ENCODE assay signal across 2 cellular contexts in genomic region chr7:148609045-148609725, GRCh38.
TF ChIP-seq lines count a peak whose summit lies in the region.

No MANE protein-coding gene starts in this region.

TF ChIP-seq in SK-N-SH, 30 proteins besides CTCF, POLR2A, EP300 and RAD21 (continues in another document):
- TF ChIP-seq FOXJ3 (CRISPR knock-in tag; IDR thresholded peaks at IDR 0.05), result no peak
- TF ChIP-seq, protein P1, sequence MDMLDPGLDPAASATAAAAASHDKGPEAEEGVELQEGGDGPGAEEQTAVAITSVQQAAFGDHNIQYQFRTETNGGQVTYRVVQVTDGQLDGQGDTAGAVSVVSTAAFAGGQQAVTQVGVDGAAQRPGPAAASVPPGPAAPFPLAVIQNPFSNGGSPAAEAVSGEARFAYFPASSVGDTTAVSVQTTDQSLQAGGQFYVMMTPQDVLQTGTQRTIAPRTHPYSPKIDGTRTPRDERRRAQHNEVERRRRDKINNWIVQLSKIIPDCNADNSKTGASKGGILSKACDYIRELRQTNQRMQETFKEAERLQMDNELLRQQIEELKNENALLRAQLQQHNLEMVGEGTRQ (IDR thresholded peaks at IDR 0.05; ENCODE audit: borderline replicate concordance, low read depth, low read length), result no peak
- TF ChIP-seq USF1 (IDR thresholded peaks at IDR 0.05; ENCODE audit: borderline replicate concordance, low read depth), result no peak
- peak; percentile 85 for TF ChIP-seq TEAD4 (IDR thresholded peaks at IDR 0.05; ENCODE audit: borderline replicate concordance, insufficient read depth)
- TF ChIP-seq SMC3 (IDR thresholded peaks at IDR 0.05; ENCODE audit: low read depth, low read length), result no peak
- TF ChIP-seq NFIC (IDR thresholded peaks at IDR 0.05; ENCODE audit: borderline replicate concordance), result peak; percentile 88
- no peak for TF ChIP-seq YY1 (IDR thresholded peaks at IDR 0.05; ENCODE audit: low read depth)
- no peak for TF ChIP-seq GABPA (IDR thresholded peaks at IDR 0.05; ENCODE audit: low read depth)
- TF ChIP-seq NRF1 (IDR thresholded peaks at IDR 0.05; ENCODE audit: low read depth, low read length), result no peak
- peak; percentile 86 for TF ChIP-seq POLR2AphosphoS5 (IDR thresholded peaks at IDR 0.05; ENCODE audit: low read depth, low read length)
- TF ChIP-seq, protein P2, sequence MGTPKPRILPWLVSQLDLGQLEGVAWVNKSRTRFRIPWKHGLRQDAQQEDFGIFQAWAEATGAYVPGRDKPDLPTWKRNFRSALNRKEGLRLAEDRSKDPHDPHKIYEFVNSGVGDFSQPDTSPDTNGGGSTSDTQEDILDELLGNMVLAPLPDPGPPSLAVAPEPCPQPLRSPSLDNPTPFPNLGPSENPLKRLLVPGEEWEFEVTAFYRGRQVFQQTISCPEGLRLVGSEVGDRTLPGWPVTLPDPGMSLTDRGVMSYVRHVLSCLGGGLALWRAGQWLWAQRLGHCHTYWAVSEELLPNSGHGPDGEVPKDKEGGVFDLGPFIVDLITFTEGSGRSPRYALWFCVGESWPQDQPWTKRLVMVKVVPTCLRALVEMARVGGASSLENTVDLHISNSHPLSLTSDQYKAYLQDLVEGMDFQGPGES (IDR thresholded peaks at IDR 0.05; ENCODE audit: low read depth, low read length), result no peak
- no peak; the same call in 1 of the 2 replicates for TF ChIP-seq ELF1 (IDR thresholded peaks at IDR 0.05)
- peak; percentile 85 for TF ChIP-seq PBX3 (IDR thresholded peaks at IDR 0.05)
- TF ChIP-seq, protein P3, sequence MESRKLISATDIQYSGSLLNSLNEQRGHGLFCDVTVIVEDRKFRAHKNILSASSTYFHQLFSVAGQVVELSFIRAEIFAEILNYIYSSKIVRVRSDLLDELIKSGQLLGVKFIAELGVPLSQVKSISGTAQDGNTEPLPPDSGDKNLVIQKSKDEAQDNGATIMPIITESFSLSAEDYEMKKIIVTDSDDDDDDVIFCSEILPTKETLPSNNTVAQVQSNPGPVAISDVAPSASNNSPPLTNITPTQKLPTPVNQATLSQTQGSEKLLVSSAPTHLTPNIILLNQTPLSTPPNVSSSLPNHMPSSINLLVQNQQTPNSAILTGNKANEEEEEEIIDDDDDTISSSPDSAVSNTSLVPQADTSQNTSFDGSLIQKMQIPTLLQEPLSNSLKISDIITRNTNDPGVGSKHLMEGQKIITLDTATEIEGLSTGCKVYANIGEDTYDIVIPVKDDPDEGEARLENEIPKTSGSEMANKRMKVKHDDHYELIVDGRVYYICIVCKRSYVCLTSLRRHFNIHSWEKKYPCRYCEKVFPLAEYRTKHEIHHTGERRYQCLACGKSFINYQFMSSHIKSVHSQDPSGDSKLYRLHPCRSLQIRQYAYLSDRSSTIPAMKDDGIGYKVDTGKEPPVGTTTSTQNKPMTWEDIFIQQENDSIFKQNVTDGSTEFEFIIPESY (IDR thresholded peaks at IDR 0.05; ENCODE audit: borderline replicate concordance, low read depth), result peak; percentile 73; the same call in 1 of the 2 replicates
- peak; percentile 70 for TF ChIP-seq RXRA (IDR thresholded peaks at IDR 0.05; ENCODE audit: borderline replicate concordance, low read depth)
- TF ChIP-seq TCF12 (IDR thresholded peaks at IDR 0.05), result peak; percentile 98
- TF ChIP-seq SIN3A (IDR thresholded peaks at IDR 0.05; ENCODE audit: borderline replicate concordance, low read depth, low read length), result no peak
- TF ChIP-seq, protein P4, sequence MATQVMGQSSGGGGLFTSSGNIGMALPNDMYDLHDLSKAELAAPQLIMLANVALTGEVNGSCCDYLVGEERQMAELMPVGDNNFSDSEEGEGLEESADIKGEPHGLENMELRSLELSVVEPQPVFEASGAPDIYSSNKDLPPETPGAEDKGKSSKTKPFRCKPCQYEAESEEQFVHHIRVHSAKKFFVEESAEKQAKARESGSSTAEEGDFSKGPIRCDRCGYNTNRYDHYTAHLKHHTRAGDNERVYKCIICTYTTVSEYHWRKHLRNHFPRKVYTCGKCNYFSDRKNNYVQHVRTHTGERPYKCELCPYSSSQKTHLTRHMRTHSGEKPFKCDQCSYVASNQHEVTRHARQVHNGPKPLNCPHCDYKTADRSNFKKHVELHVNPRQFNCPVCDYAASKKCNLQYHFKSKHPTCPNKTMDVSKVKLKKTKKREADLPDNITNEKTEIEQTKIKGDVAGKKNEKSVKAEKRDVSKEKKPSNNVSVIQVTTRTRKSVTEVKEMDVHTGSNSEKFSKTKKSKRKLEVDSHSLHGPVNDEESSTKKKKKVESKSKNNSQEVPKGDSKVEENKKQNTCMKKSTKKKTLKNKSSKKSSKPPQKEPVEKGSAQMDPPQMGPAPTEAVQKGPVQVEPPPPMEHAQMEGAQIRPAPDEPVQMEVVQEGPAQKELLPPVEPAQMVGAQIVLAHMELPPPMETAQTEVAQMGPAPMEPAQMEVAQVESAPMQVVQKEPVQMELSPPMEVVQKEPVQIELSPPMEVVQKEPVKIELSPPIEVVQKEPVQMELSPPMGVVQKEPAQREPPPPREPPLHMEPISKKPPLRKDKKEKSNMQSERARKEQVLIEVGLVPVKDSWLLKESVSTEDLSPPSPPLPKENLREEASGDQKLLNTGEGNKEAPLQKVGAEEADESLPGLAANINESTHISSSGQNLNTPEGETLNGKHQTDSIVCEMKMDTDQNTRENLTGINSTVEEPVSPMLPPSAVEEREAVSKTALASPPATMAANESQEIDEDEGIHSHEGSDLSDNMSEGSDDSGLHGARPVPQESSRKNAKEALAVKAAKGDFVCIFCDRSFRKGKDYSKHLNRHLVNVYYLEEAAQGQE (IDR thresholded peaks at IDR 0.05; ENCODE audit: low read depth, low read length), result no peak
- no peak for TF ChIP-seq CHD2 (IDR thresholded peaks at IDR 0.05; ENCODE audit: low read length, partially characterized antibody)
- TF ChIP-seq FOXM1 (IDR thresholded peaks at IDR 0.05; ENCODE audit: low read depth), result peak; percentile 67
- peak; percentile 60 for TF ChIP-seq JUND (IDR thresholded peaks at IDR 0.05)
- TF ChIP-seq RCOR1 (IDR thresholded peaks at IDR 0.05; ENCODE audit: low read length), result no peak

TF ChIP-seq in H1, 55 proteins besides CTCF, POLR2A, EP300 and RAD21:
- TF ChIP-seq RFX5 (IDR thresholded peaks at IDR 0.05; ENCODE audit: borderline replicate concordance, low read depth, low read length) (no peak), SUZ12 (IDR thresholded peaks at IDR 0.05; ENCODE audit: low read length) (no peak), BACH1 (IDR thresholded peaks at IDR 0.05; ENCODE audit: low read length) (no peak), SP2 (IDR thresholded peaks at IDR 0.05; ENCODE audit: low read length) (no peak), KDM4A (IDR thresholded peaks at IDR 0.05; ENCODE audit: low read depth, low read length, severe bottlenecking) (no peak), FOSL1 (IDR thresholded peaks at IDR 0.05; ENCODE audit: insufficient read depth, low read depth, low read length) (no peak), SIRT6 (IDR thresholded peaks at IDR 0.05; ENCODE audit: low read length) (no peak), SIX5 (IDR thresholded peaks at IDR 0.05; ENCODE audit: low read depth, low read length) (no peak), SP4 (IDR thresholded peaks at IDR 0.05; ENCODE audit: low read length) (no peak), TBP (IDR thresholded peaks at IDR 0.05; ENCODE audit: low read depth, low read length) (no peak), CREB1 (IDR thresholded peaks at IDR 0.05) (no peak), GTF2F1 (IDR thresholded peaks at IDR 0.05; ENCODE audit: borderline replicate concordance, low read depth, low read length) (no peak), CBX5 (IDR thresholded peaks at IDR 0.05; ENCODE audit: low read depth, low read length) (no peak), JUND (IDR thresholded peaks at IDR 0.05; ENCODE audit: low read length) (no peak), EZH2 (IDR thresholded peaks at IDR 0.05; ENCODE audit: low read depth, low read length, severe bottlenecking) (no peak), SP1 (IDR thresholded peaks at IDR 0.05; ENCODE audit: low read depth, low read length) (no peak), SRF (IDR thresholded peaks at IDR 0.05; ENCODE audit: low read depth, low read length) (no peak), MAFK (IDR thresholded peaks at IDR 0.05; ENCODE audit: low read depth, low read length) (no peak), BRCA1 (IDR thresholded peaks at IDR 0.05; ENCODE audit: low read depth, low read length) (no peak)
- TF ChIP-seq, protein P5, sequence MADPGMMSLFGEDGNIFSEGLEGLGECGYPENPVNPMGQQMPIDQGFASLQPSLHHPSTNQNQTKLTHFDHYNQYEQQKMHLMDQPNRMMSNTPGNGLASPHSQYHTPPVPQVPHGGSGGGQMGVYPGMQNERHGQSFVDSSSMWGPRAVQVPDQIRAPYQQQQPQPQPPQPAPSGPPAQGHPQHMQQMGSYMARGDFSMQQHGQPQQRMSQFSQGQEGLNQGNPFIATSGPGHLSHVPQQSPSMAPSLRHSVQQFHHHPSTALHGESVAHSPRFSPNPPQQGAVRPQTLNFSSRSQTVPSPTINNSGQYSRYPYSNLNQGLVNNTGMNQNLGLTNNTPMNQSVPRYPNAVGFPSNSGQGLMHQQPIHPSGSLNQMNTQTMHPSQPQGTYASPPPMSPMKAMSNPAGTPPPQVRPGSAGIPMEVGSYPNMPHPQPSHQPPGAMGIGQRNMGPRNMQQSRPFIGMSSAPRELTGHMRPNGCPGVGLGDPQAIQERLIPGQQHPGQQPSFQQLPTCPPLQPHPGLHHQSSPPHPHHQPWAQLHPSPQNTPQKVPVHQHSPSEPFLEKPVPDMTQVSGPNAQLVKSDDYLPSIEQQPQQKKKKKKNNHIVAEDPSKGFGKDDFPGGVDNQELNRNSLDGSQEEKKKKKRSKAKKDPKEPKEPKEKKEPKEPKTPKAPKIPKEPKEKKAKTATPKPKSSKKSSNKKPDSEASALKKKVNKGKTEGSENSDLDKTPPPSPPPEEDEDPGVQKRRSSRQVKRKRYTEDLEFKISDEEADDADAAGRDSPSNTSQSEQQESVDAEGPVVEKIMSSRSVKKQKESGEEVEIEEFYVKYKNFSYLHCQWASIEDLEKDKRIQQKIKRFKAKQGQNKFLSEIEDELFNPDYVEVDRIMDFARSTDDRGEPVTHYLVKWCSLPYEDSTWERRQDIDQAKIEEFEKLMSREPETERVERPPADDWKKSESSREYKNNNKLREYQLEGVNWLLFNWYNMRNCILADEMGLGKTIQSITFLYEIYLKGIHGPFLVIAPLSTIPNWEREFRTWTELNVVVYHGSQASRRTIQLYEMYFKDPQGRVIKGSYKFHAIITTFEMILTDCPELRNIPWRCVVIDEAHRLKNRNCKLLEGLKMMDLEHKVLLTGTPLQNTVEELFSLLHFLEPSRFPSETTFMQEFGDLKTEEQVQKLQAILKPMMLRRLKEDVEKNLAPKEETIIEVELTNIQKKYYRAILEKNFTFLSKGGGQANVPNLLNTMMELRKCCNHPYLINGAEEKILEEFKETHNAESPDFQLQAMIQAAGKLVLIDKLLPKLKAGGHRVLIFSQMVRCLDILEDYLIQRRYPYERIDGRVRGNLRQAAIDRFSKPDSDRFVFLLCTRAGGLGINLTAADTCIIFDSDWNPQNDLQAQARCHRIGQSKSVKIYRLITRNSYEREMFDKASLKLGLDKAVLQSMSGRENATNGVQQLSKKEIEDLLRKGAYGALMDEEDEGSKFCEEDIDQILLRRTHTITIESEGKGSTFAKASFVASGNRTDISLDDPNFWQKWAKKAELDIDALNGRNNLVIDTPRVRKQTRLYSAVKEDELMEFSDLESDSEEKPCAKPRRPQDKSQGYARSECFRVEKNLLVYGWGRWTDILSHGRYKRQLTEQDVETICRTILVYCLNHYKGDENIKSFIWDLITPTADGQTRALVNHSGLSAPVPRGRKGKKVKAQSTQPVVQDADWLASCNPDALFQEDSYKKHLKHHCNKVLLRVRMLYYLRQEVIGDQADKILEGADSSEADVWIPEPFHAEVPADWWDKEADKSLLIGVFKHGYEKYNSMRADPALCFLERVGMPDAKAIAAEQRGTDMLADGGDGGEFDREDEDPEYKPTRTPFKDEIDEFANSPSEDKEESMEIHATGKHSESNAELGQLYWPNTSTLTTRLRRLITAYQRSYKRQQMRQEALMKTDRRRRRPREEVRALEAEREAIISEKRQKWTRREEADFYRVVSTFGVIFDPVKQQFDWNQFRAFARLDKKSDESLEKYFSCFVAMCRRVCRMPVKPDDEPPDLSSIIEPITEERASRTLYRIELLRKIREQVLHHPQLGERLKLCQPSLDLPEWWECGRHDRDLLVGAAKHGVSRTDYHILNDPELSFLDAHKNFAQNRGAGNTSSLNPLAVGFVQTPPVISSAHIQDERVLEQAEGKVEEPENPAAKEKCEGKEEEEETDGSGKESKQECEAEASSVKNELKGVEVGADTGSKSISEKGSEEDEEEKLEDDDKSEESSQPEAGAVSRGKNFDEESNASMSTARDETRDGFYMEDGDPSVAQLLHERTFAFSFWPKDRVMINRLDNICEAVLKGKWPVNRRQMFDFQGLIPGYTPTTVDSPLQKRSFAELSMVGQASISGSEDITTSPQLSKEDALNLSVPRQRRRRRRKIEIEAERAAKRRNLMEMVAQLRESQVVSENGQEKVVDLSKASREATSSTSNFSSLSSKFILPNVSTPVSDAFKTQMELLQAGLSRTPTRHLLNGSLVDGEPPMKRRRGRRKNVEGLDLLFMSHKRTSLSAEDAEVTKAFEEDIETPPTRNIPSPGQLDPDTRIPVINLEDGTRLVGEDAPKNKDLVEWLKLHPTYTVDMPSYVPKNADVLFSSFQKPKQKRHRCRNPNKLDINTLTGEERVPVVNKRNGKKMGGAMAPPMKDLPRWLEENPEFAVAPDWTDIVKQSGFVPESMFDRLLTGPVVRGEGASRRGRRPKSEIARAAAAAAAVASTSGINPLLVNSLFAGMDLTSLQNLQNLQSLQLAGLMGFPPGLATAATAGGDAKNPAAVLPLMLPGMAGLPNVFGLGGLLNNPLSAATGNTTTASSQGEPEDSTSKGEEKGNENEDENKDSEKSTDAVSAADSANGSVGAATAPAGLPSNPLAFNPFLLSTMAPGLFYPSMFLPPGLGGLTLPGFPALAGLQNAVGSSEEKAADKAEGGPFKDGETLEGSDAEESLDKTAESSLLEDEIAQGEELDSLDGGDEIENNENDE (IDR thresholded peaks at IDR 0.05; ENCODE audit: insufficient replicate concordance, low read length), result no peak
